ENCODE assay signal across 17 cellular contexts in the genomic region with DNA sequence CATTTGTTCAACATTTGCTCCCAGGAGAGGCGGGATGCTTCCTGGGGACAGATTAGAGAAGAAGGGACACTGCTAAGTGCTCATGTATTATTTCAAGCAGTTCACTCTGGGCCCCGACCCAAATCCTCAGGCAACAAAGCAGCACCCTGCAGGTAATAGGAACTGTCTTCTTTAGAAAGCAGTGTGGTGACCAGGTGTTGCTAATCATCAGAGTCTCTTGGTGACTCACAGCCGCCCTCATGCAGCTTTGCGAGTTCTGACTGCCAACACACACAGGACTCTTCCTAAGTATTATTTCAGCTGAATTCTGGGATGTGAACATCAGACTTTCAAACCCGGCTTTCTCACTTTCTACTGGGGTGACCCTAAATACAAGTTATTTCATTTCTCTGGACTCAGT.
DNase-seq lines count a peak whose midpoint lies in the region; TF ChIP-seq lines count a peak whose summit lies in the region.
"Had no signal": no experiment of that assay in that cellular context is flagged by ENCODE, and none has a peak within 500 bp of the region (broad histone marks: within the 10 kb centered on the region; RNA-seq: fewer than 3 reads in every experiment).

No MANE protein-coding gene starts in this region.

- in situ Hi-C loops in G401 (cut with HindIII; ENCODE audit: low sequenced_read_pairs) (no loop called here), GM13976 (cut with MboI; ENCODE audit: low sequenced_read_pairs, unreplicated experiment) (no loop called here)

- H3K79me2 ChIP-seq in trophoblast cell (ENCODE audit: control insufficient read depth, insufficient read depth, low read length, poor library complexity) = no peaks in the 10 kb centered on the region

- no peak overlapping the region for H2AFZ ChIP-seq in trophoblast cell (ENCODE audit: insufficient read depth, low read length, poor library complexity)

- H3K4ac ChIP-seq in trophoblast cell (ENCODE audit: low read depth, low read length) = no peak overlapping the region

- H2BK5ac ChIP-seq in trophoblast cell (ENCODE audit: low read depth, low read length, poor library complexity) = no peak overlapping the region

- H3K9me3 ChIP-seq in MG63 (no peaks in the 10 kb centered on the region), trophoblast cell (ENCODE audit: insufficient read depth, low read depth, low read length) (no peaks in the 10 kb centered on the region), BE2C (no peaks in the 10 kb centered on the region)

- no peak overlapping the region for H4K8ac ChIP-seq in trophoblast cell (ENCODE audit: low read depth, low read length)

- TF ChIP-seq CTCF in GM13976 (IDR thresholded peaks at IDR 0.05; ENCODE audit: borderline replicate concordance, control extremely low read depth, extremely low read depth, insufficient read depth, missing control alignments) (no peak), BE2C (IDR thresholded peaks at IDR 0.05; ENCODE audit: low read depth, low read length) (no peak)

- no peak overlapping the region for H3K4me2 ChIP-seq in trophoblast cell (ENCODE audit: low read length)

- no peak overlapping the region for H4K12ac ChIP-seq in trophoblast cell (ENCODE audit: low read depth, low read length)

- H2AK5ac ChIP-seq in trophoblast cell (ENCODE audit: low read length) = no peak overlapping the region

- no peak overlapping the region for H3K14ac ChIP-seq in trophoblast cell (ENCODE audit: low read length)

- H3K4me1 ChIP-seq in trophoblast cell (ENCODE audit: control insufficient read depth in 1 of 2, insufficient read depth in 2 of 2, low read length in 2 of 2) (no peaks in the 10 kb centered on the region), BE2C (no peaks in the 10 kb centered on the region)

- no peaks in the 10 kb centered on the region for H3K36me3 ChIP-seq in MG63
- no peaks in the 10 kb centered on the region for H3K36me3 ChIP-seq in trophoblast cell (ENCODE audit: control insufficient read depth in 1 of 2, insufficient read depth in 2 of 2, low read length in 2 of 2)
- no peaks in the 10 kb centered on the region for H3K36me3 ChIP-seq in BE2C

- H2BK120ac ChIP-seq in trophoblast cell (ENCODE audit: insufficient read depth, low read length, poor library complexity) = no peak overlapping the region

- H3K4me3 ChIP-seq in MG63 = no peak overlapping the region
- H3K4me3 ChIP-seq in trophoblast cell (ENCODE audit: low read depth, low read length) = no peak overlapping the region
- no peak overlapping the region for H3K4me3 ChIP-seq in BE2C (ENCODE audit: low read depth, low read length)

- peak; percentile 41 for DNase-seq in G401 (ENCODE audit: low spot score)
- DNase-seq in MG63 = peak; percentile 10
- DNase-seq in cerebellum (ENCODE audit: low spot score) = peak; percentile 1
- peak; percentile 21 to 36 for DNase-seq in trophoblast cell
- DNase-seq in GM13976 (ENCODE audit: low spot score) = no peak
- no peak for DNase-seq in activated CD4-positive, alpha-beta T cell treated with anti-CD3 and anti-CD28 coated beads for 4 hours
- no peak for DNase-seq in BE2C
- DNase-seq: CD4-positive, alpha-beta memory T cell; DND-41; H7; IMR-90; Kasumi-1; NCI-H1105 treated with DMSO at 0.1 percent for 48 hours; NCI-H2029 treated with DMSO at 0.1 percent for 48 hours; NCI-H226; NCI-H524 treated with DMSO at 0.1 percent for 48 hours; SHP77 treated with DMSO at 0.1 percent for 48 hours had no signal

- no peaks in the 10 kb centered on the region for H3K27me3 ChIP-seq in MG63
- no peaks in the 10 kb centered on the region for H3K27me3 ChIP-seq in trophoblast cell (ENCODE audit: insufficient read depth, low read length)
- H3K27me3 ChIP-seq in BE2C = no peaks in the 10 kb centered on the region

- H4K91ac ChIP-seq in trophoblast cell (ENCODE audit: low read depth, low read length) = no peak overlapping the region

- no peak overlapping the region for H3K9ac ChIP-seq in trophoblast cell (ENCODE audit: low read length)

- no peak overlapping the region for H2BK12ac ChIP-seq in trophoblast cell (ENCODE audit: low read length)

- H3K18ac ChIP-seq in trophoblast cell (ENCODE audit: low read length) = no peak overlapping the region

- H3K79me1 ChIP-seq in trophoblast cell (ENCODE audit: low read length) = no peaks in the 10 kb centered on the region

- H3K27ac ChIP-seq in trophoblast cell (ENCODE audit: low read depth, low read length) = no peak overlapping the region

- H3K23ac ChIP-seq in trophoblast cell (ENCODE audit: low read length) = no peak overlapping the region

- no CpG with 5 or more reads among the region's 5 CpGs for WGBS in trophoblast cell (ENCODE audit: extremely low coverage, insufficient coverage, insufficient read length)

Comparison
In these comparisons a context has a peak if more than half of its experiments do, and no peak if none do; other contexts are left out.
1. DNase-seq: peak in G401 (single experiment), MG63 (single experiment), cerebellum (single experiment) and trophoblast cell (2 of 2); none in GM13976 (single experiment), activated CD4-positive, alpha-beta T cell treated with anti-CD3 and anti-CD28 coated beads for 4 hours (0 of 2) and BE2C (single experiment).